Comparison of ENCODE assay signal across 26 cellular contexts in the genomic region with DNA sequence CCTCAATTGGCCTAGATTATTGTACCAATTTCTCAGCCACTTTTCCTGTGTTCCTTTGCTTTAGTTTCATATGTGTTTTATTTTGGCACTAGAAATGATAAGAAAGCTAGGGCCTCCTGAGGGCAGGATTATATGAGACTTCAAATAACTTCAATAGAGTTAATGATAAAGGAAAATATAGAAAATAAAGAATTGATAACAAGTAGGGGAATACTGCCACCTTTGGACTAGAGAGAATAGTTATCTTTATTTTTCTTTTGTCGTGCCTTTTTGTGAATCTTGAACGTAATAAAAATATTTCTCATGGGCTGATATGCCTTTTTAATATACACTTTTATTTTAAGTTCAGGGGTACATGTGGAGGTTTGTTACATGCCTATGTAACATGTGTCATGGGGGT. TPM values are rescaled to one million over a fixed set of nuclear protein-coding genes. Genes with fewer than 3 reads are reported as not detected.
DNase-seq lines count a peak whose midpoint lies in the region; ATAC-seq, FAIRE-seq and TF ChIP-seq lines count a peak whose summit lies in the region.
"Had no signal": no experiment of that assay in that cellular context is flagged by ENCODE, and none has a peak within 500 bp of the region (broad histone marks: within the 10 kb centered on the region; RNA-seq: fewer than 3 reads in every experiment).

No MANE protein-coding gene starts in this region.

- no peaks in the 10 kb centered on the region for H3K27me3 ChIP-seq in adipocyte (replicated peaks; ENCODE audit: control insufficient read depth, insufficient read depth, low read length)
- H3K27me3 ChIP-seq: body of pancreas, gastrocnemius medialis, pancreas had no signal

- H3K9ac ChIP-seq in adipocyte (ENCODE audit: low read length) = no peak overlapping the region

- H3K36me3 ChIP-seq in adipocyte (ENCODE audit: control insufficient read depth, insufficient read depth, low read length, severe bottlenecking) = no peaks in the 10 kb centered on the region
- H3K36me3 ChIP-seq: gastrocnemius medialis, pancreas had no signal

- no peak overlapping the region for H3K4me3 Mint-ChIP-seq in mesothelial cell of epicardium
- no peak overlapping the region for H3K4me3 Mint-ChIP-seq in activated naive CD8-positive, alpha-beta T cell treated with anti-CD3 and anti-CD28 coated beads for 36 hours
- H3K4me3 Mint-ChIP-seq: activated CD4-positive, alpha-beta T cell treated with anti-CD3 and anti-CD28 coated beads for 36 hours; activated CD8-positive, alpha-beta memory T cell treated with anti-CD3 and anti-CD28 coated beads, Interleukin-2, amount 10 ng/mL, durations not matched to agents 7 days and 5 days; activated naive CD8-positive, alpha-beta T cell; memory B cell; naive B cell had no signal

- DNase-seq in NAMALWA (ENCODE audit: low spot score) (peak; percentile 15), adipocyte (ENCODE audit: low read depth) (peak; percentile 44), mesothelial cell of epicardium (ENCODE audit: low spot score in 2 of 2, unreplicated experiment in 2 of 2) (no peak), left cardiac atrium (no peak), left lobe of liver (ENCODE audit: low spot score) (no peak)
- no peak for DNase-seq in activated naive CD8-positive, alpha-beta T cell treated with anti-CD3 and anti-CD28 coated beads for 36 hours
- DNase-seq in stimulated activated naive CD8-positive, alpha-beta T cell treated with anti-CD3 and anti-CD28 coated beads, Interleukin-15, Interleukin-2, amounts not matched to agents 100 U/mL and 50 U/mL, for 24 hours = no peak
- DNase-seq: activated CD4-positive, alpha-beta T cell treated with anti-CD3 and anti-CD28 coated beads for 36 hours; activated CD8-positive, alpha-beta memory T cell treated with anti-CD3 and anti-CD28 coated beads, Interleukin-2, amount 10 ng/mL, durations not matched to agents 7 days and 5 days; body of pancreas; cortex of kidney; gastrocnemius medialis; hypothalamus; MM.1S; naive B cell; NCI-H1694; NCI-H2227 treated with DMSO at 0.1 percent for 48 hours; pancreas; right cardiac atrium; SW 1271 had no signal

- no peaks in the 10 kb centered on the region for H3K27me3 Mint-ChIP-seq in mesothelial cell of epicardium (ENCODE audit: low read depth)
- H3K27me3 Mint-ChIP-seq in activated naive CD8-positive, alpha-beta T cell treated with anti-CD3 and anti-CD28 coated beads for 36 hours = no peaks in the 10 kb centered on the region
- H3K27me3 Mint-ChIP-seq: activated CD4-positive, alpha-beta T cell treated with anti-CD3 and anti-CD28 coated beads for 36 hours; activated CD8-positive, alpha-beta memory T cell treated with anti-CD3 and anti-CD28 coated beads, Interleukin-2, amount 10 ng/mL, durations not matched to agents 7 days and 5 days; activated naive CD8-positive, alpha-beta T cell; memory B cell; naive B cell had no signal

- H3K4me1 ChIP-seq in adipocyte (ENCODE audit: control insufficient read depth, insufficient read depth, low read length) = no peaks in the 10 kb centered on the region
- H3K4me1 ChIP-seq: body of pancreas, gastrocnemius medialis, pancreas had no signal

- H3K36me3 Mint-ChIP-seq in mesothelial cell of epicardium = no peaks in the 10 kb centered on the region
- no peaks in the 10 kb centered on the region for H3K36me3 Mint-ChIP-seq in activated naive CD8-positive, alpha-beta T cell treated with anti-CD3 and anti-CD28 coated beads for 36 hours
- H3K36me3 Mint-ChIP-seq: activated CD8-positive, alpha-beta memory T cell treated with anti-CD3 and anti-CD28 coated beads, Interleukin-2, amount 10 ng/mL, durations not matched to agents 7 days and 5 days; activated naive CD8-positive, alpha-beta T cell; memory B cell; naive B cell had no signal

- TF ChIP-seq CTCF in mesothelial cell of epicardium (IDR thresholded peaks at IDR 0.05; ENCODE audit: unreplicated experiment) = peak; percentile 32

- no peaks in the 10 kb centered on the region for H3K9me3 ChIP-seq in adipocyte (ENCODE audit: control insufficient read depth, low read length)
- H3K9me3 ChIP-seq: body of pancreas, gastrocnemius medialis, pancreas had no signal

- no peak overlapping the region for H3K4me3 ChIP-seq in adipocyte (ENCODE audit: low read length)
- H3K4me3 ChIP-seq: body of pancreas, gastrocnemius medialis, pancreas had no signal

- ATAC-seq in stimulated activated naive CD8-positive, alpha-beta T cell treated with anti-CD3 and anti-CD28 coated beads, Interleukin-15, Interleukin-2, amounts not matched to agents 100 U/mL and 50 U/mL, for 24 hours = no peak
- ATAC-seq in left cardiac atrium (no peak), left lobe of liver (no peak)
- ATAC-seq: activated CD4-positive, alpha-beta T cell treated with anti-CD3 and anti-CD28 coated beads for 36 hours; activated CD8-positive, alpha-beta memory T cell treated with anti-CD3 and anti-CD28 coated beads, Interleukin-2, amount 10 ng/mL, durations not matched to agents 7 days and 5 days; body of pancreas; gastrocnemius medialis; HepG2; pancreas; right cardiac atrium had no signal

- H3K9me3 Mint-ChIP-seq in mesothelial cell of epicardium = no peaks in the 10 kb centered on the region
- no peaks in the 10 kb centered on the region for H3K9me3 Mint-ChIP-seq in activated naive CD8-positive, alpha-beta T cell treated with anti-CD3 and anti-CD28 coated beads for 36 hours
- H3K9me3 Mint-ChIP-seq: memory B cell, naive B cell had no signal

- intact Hi-C loops in left cardiac atrium (cut with DNase I) = no loop called here

- no peak overlapping the region for H3K27ac Mint-ChIP-seq in mesothelial cell of epicardium
- no peak overlapping the region for H3K27ac Mint-ChIP-seq in activated naive CD8-positive, alpha-beta T cell treated with anti-CD3 and anti-CD28 coated beads for 36 hours
- H3K27ac Mint-ChIP-seq: activated CD4-positive, alpha-beta T cell treated with anti-CD3 and anti-CD28 coated beads for 36 hours; activated CD8-positive, alpha-beta memory T cell treated with anti-CD3 and anti-CD28 coated beads, Interleukin-2, amount 10 ng/mL, durations not matched to agents 7 days and 5 days; activated naive CD8-positive, alpha-beta T cell; memory B cell had no signal

- H3K4me1 Mint-ChIP-seq in mesothelial cell of epicardium = no peaks in the 10 kb centered on the region
- H3K4me1 Mint-ChIP-seq in activated naive CD8-positive, alpha-beta T cell treated with anti-CD3 and anti-CD28 coated beads for 36 hours = no peaks in the 10 kb centered on the region
- H3K4me1 Mint-ChIP-seq: activated CD4-positive, alpha-beta T cell treated with anti-CD3 and anti-CD28 coated beads for 36 hours; activated CD8-positive, alpha-beta memory T cell treated with anti-CD3 and anti-CD28 coated beads, Interleukin-2, amount 10 ng/mL, durations not matched to agents 7 days and 5 days; memory B cell; naive B cell had no signal

- FAIRE-seq in G401.6 (lab: Jason Lieb, UNC) = peak; percentile 68
- FAIRE-seq: endometrium, HepG2, keratinocyte, pancreas had no signal

RNA-seq across cellular contexts. Expression of gene RBL2, which starts 29.3 kb away (rescaled TPM):
- 57.2 to 59.2 TPM (median 58.1 TPM) in 3 replicates for total RNA-seq in mesothelial cell of epicardium
- 10 to 100 TPM; 48.3 to 49.2 TPM for total RNA-seq in activated naive CD8-positive, alpha-beta T cell treated with anti-CD3 and anti-CD28 coated beads for 36 hours
- total RNA-seq in left cardiac atrium = 10 to 100 TPM; 40.4 to 40.7 TPM
- total RNA-seq in left lobe of liver = 46.6 TPM

Comparison
In these comparisons a context has a peak if more than half of its experiments do, and no peak if none do; other contexts are left out.
1. DNase-seq: peak in NAMALWA (single experiment) and adipocyte (single experiment); none in mesothelial cell of epicardium (0 of 2), activated naive CD8-positive, alpha-beta T cell treated with anti-CD3 and anti-CD28 coated beads for 36 hours (single experiment), stimulated activated naive CD8-positive, alpha-beta T cell treated with anti-CD3 and anti-CD28 coated beads, Interleukin-15, Interleukin-2, amounts not matched to agents 100 U/mL and 50 U/mL, for 24 hours (single experiment), left cardiac atrium (single experiment) and left lobe of liver (single experiment).